8 cellular contexts compared by ENCODE assay signal in the genomic region with DNA sequence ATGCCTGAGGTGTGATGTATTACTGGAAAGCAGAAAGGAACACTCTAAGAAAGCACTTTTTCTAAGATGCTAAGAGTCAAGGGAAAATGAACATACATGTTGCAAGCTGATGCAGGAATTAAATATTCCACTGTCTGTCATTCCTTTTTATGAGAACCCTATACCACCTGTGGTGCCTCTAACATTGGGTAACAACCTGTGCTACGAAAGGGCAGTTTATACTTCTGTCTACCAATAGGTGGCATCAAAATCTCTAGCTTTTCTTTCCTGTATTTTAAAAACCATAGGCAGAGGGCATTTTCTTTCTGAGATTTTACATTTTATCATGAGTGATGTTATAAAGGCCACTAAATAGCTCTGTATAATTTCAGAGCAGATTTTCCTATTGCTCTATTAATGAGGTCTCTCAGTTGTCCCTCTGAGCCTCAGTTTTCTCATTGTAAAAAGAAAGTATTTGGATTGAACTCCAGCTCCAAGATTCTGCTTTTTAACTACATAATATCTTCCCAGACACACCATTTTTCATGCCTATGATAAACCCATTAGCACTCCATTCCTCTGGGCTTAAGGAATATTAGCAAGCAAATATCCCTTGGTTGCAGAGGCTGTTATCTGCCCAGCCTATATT. TPM values are rescaled to one million over a fixed set of nuclear protein-coding genes. Genes with fewer than 3 reads are reported as not detected.
DNase-seq lines count a peak whose midpoint lies in the region; ATAC-seq and TF ChIP-seq lines count a peak whose summit lies in the region.

No MANE protein-coding gene starts in this region.

- TF ChIP-seq EP300 in stomach (IDR thresholded peaks at IDR 0.05) = no peak
- TF ChIP-seq EP300 in upper lobe of left lung (IDR thresholded peaks at IDR 0.05) = no peak

- H3K27ac ChIP-seq in heart right ventricle = no peak overlapping the region
- H3K27ac ChIP-seq in stomach = no peak overlapping the region
- H3K27ac ChIP-seq in upper lobe of left lung = no peak overlapping the region

- no peaks in the 10 kb centered on the region for H3K9me3 ChIP-seq in heart right ventricle
- H3K9me3 ChIP-seq in stomach = no peaks in the 10 kb centered on the region
- no peaks in the 10 kb centered on the region for H3K9me3 ChIP-seq in upper lobe of left lung

- no peak for DNase-seq in heart right ventricle
- no peak for DNase-seq in left cardiac atrium
- peak; percentile 15 to 67 for DNase-seq in NCI-H524 (lab: John Stamatoyannopoulos, UW)
- DNase-seq in dermis microvascular lymphatic vessel endothelial cell (ENCODE audit: low read depth in 2 of 2) = peak; percentile 5 to 35
- no peak for DNase-seq in stomach
- DNase-seq in stimulated activated CD8-positive, alpha-beta memory T cell treated with anti-CD3 and anti-CD28 coated beads, Interleukin-4, amount 100 ng/mL, for 48 hours = no peak
- no peak for DNase-seq in upper lobe of left lung

- H3K4me3 ChIP-seq in heart right ventricle = no peak overlapping the region
- no peak overlapping the region for H3K4me3 ChIP-seq in stomach
- H3K4me3 ChIP-seq in upper lobe of left lung = no peak overlapping the region

- peaks cover 7 to 76% (median 67%) of the 10 kb centered on the region in 7 donors for H3K27me3 ChIP-seq in heart right ventricle
- peaks cover 7 to 48% (median 17%) of the 10 kb centered on the region in 3 donors for H3K27me3 ChIP-seq in stomach
- peaks cover 0 to 17% (median 6%) of the 10 kb centered on the region in 4 donors for H3K27me3 ChIP-seq in upper lobe of left lung

- peaks cover 0 to 11% (median 0%) of the 10 kb centered on the region in 9 donors for H3K4me1 ChIP-seq in heart right ventricle
- H3K4me1 ChIP-seq in stomach = peaks cover 0 to 13% (median 8%) of the 10 kb centered on the region in 4 donors
- H3K4me1 ChIP-seq in upper lobe of left lung = peaks cover 6 to 9% (median 8%) of the 10 kb centered on the region in 4 donors

- intact Hi-C loops in heart right ventricle (cut with DNase I) = loop anchor here in 9 of 10 donors (2.0 to 10.0 kb wide), 8 partner anchors 136 to 994 kb away; no protein-coding TSS in a partner anchor
- intact Hi-C loops in left cardiac atrium (cut with DNase I) = loop anchor here (5.0 to 10.0 kb wide), 2 partner anchors 144 to 1004 kb away; no protein-coding TSS in a partner anchor
- intact Hi-C loops in stomach (cut with DNase I; ENCODE audit: low total_unique reads) = loop anchor here (10.0 kb wide), 1 partner anchor 244 kb away; no protein-coding TSS in a partner anchor

- no peak for ATAC-seq in heart right ventricle
- no peak for ATAC-seq in left cardiac atrium
- ATAC-seq in upper lobe of left lung (ENCODE audit: low FRiP score in 2 of 2) = no peak
- no peak for ATAC-seq in HG03196 (IDR thresholded peaks at IDR 0.05; ENCODE audit: unreplicated experiment)

- H3K36me3 ChIP-seq in heart right ventricle (no peaks in the 10 kb centered on the region), stomach (no peaks in the 10 kb centered on the region), upper lobe of left lung (no peaks in the 10 kb centered on the region)

- 2 to 6% methylated on average over 1 of the region's 1 CpG for WGBS in heart right ventricle, 2 donors
- WGBS in stomach, 5 donors = 5 to 11% (median 9%) methylated on average over 1 of the region's 1 CpG
- WGBS in upper lobe of left lung, 2 donors = 0% methylated on average over 1 of the region's 1 CpG

- no peak for TF ChIP-seq POLR2A in stomach (IDR thresholded peaks at IDR 0.05)
- no peak for TF ChIP-seq POLR2A in upper lobe of left lung (IDR thresholded peaks at IDR 0.05)

- TF ChIP-seq CTCF in heart right ventricle (IDR thresholded peaks at IDR 0.05) (peak in 8 of 9 donors; percentile 15 to 54 (median 48)), stomach (IDR thresholded peaks at IDR 0.05) (peak in 5 of 7 experiments; percentile 14 to 51 (median 29)), upper lobe of left lung (IDR thresholded peaks at IDR 0.05) (peak in 3 of 6 experiments; percentile 31 to 49 (median 45))

RNA-seq across cellular contexts. Expression of a gene that starts 3.5 kb away (rescaled TPM):
- total RNA-seq in heart right ventricle (100 to 1,000 TPM in 1 of 10 donors, 10 to 100 TPM in 9; 11.2 to 116 (median 27.2) TPM), left cardiac atrium (1 to 10 TPM; 1.2 to 7.6 TPM), dermis microvascular lymphatic vessel endothelial cell (not detected in 2 replicates), stomach (1 to 10 TPM; 1.6 to 8.9 (median 3.5) TPM), upper lobe of left lung (1 to 10 TPM in 1 of 6 donors, under 1 TPM in 2, not detected in 3; 0.34 to 2.1 (median 0.47) TPM)
- polyA plus RNA-seq in heart right ventricle (10 to 100 TPM in 1 of 2 donors, 1 to 10 TPM in 1; 1.5 to 17.7 TPM), stomach (under 1 TPM; 0.15 to 0.30 (median 0.25) TPM)

Comparison
In these comparisons a context has a peak if more than half of its experiments do, and no peak if none do; other contexts are left out.
1. DNase-seq: peak in NCI-H524 (2 of 2) and dermis microvascular lymphatic vessel endothelial cell (2 of 2); none in heart right ventricle (0 of 2), left cardiac atrium (single experiment), stomach (single experiment), stimulated activated CD8-positive, alpha-beta memory T cell treated with anti-CD3 and anti-CD28 coated beads, Interleukin-4, amount 100 ng/mL, for 48 hours (single experiment) and upper lobe of left lung (0 of 2).